Comparison of ENCODE assay signal across 28 cellular contexts in the genomic region with DNA sequence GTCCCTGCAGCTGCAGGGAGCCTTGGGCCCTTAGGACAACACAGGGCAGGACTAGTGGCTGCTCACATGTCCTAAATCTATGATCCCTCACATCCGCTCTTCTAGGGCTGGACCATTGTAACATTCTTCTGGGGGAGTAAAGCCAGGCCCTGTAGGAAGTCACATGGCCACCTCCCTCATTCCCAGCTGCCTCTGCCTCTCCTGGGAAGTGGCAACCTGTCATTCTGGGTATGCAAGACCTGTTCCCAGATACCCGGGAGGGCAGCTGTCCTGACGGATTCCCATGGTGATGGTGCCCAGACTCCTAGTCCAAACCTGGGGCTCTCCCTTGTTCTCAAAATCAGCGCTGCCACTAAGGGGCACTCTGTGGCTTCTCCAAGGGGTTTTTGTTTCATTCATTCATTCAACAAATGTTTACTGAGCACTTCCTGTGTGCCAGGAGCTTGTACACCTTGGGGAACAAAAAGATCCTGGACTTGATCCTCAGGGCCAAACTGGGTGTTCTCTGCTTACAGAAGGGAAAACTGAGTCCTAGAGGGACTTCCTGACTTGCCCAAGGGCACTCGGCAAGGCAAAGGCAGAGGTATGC.
DNase-seq lines count a peak whose midpoint lies in the region; ATAC-seq, FAIRE-seq and TF ChIP-seq lines count a peak whose summit lies in the region.
"Had no signal": no experiment of that assay in that cellular context is flagged by ENCODE, and none has a peak within 500 bp of the region (broad histone marks: within the 10 kb centered on the region; RNA-seq: fewer than 3 reads in every experiment).

No MANE protein-coding gene starts in this region.

- H3K27ac Mint-ChIP-seq in activated T-cell treated with anti-CD3 and anti-CD28 coated beads, Interleukin-2, amount 50 U/mL, for 72 hours, result no peak overlapping the region
- H3K27ac Mint-ChIP-seq: activated CD4-positive, alpha-beta T cell treated with anti-CD3 and anti-CD28 coated beads, Interleukin-2, amount 10 ng/mL, durations not matched to agents 24 days and 14 days; memory B cell had no signal

- H3K36me3 ChIP-seq in K562 (ENCODE audit: control insufficient read depth, insufficient read depth, low read length), result no peaks in the 10 kb centered on the region
- H3K36me3 ChIP-seq in mesendoderm (ENCODE audit: control insufficient read depth, insufficient read depth, low read length), result no peaks in the 10 kb centered on the region
- H3K36me3 ChIP-seq in spleen, result peaks cover 0 to 4% (median 0%) of the 10 kb centered on the region in 6 donors
- H3K36me3 ChIP-seq: adrenal gland, brain microvascular endothelial cell, colonic mucosa, esophagus squamous epithelium, transverse colon had no signal

- no peak for TF ChIP-seq RAD21 in K562 (CRISPR knock-in tag; conservative IDR thresholded peaks at IDR 0.05 in 1 of 2, IDR thresholded peaks at IDR 0.05 in 1 of 2)

- H4K5ac ChIP-seq in mesendoderm (ENCODE audit: low read length), result no peak overlapping the region

- no peak overlapping the region for H4K8ac ChIP-seq in mesendoderm (ENCODE audit: low read depth, low read length)

- H3K56ac ChIP-seq in mesendoderm (ENCODE audit: low read length), result no peak overlapping the region

- no peaks in the 10 kb centered on the region for H3K9me3 Mint-ChIP-seq in activated T-cell treated with anti-CD3 and anti-CD28 coated beads, Interleukin-2, amount 50 U/mL, for 72 hours
- H3K9me3 Mint-ChIP-seq: activated CD4-positive, alpha-beta T cell treated with anti-CD3 and anti-CD28 coated beads, Interleukin-2, amount 10 ng/mL, durations not matched to agents 24 days and 14 days; activated T-cell treated with anti-CD3 and anti-CD28 coated beads, Interleukin-2, amount 50 U/mL, for 4 hours; memory B cell had no signal

- H2BK120ac ChIP-seq in mesendoderm (ENCODE audit: low read depth, low read length), result no peak overlapping the region

- intact Hi-C loops in K562 (cut with micrococcal nuclease), result no loop called here
- intact Hi-C loops in spleen (cut with DNase I; ENCODE audit: low total_unique reads), result no loop called here

- DNase-seq in DMS 273 (lab: John Stamatoyannopoulos, UW; ENCODE audit: unreplicated experiment) (peak; percentile 28), DMS 273 treated with DMSO at 0.1 percent for 48 hours (lab: John Stamatoyannopoulos, UW) (no peak), K562 (ENCODE audit: extremely low read depth in 1 of 4, low spot score in 3 of 4) (no peak), mesendoderm (peak; percentile 35), spleen (peak; percentile 47), Ammon's horn (ENCODE audit: low spot score) (no peak), CD1c-positive myeloid dendritic cell (ENCODE audit: extremely low spot score) (no peak)
- no peak for DNase-seq in activated T-cell treated with anti-CD3 and anti-CD28 coated beads, Interleukin-2, amount 50 U/mL, for 72 hours
- DNase-seq: activated CD4-positive, alpha-beta T cell treated with anti-CD3 and anti-CD28 coated beads, Interleukin-2, amount 10 ng/mL, durations not matched to agents 24 days and 14 days; activated naive CD4-positive, alpha-beta T cell treated with Interleukin-2 at 50 U/mL for 16 hours; activated T-cell treated with anti-CD3 and anti-CD28 coated beads, Interleukin-2, amount 50 U/mL, for 4 hours; adrenal gland; brain microvascular endothelial cell; colonic mucosa; DMS79; esophagus squamous epithelium; gastrocnemius medialis; GOT3; NCI-H1930; NCI-H526 treated with DMSO at 0.1 percent for 48 hours; stimulated activated CD8-positive, alpha-beta memory T cell treated with anti-CD3 and anti-CD28 coated beads, Interleukin-4, amount 100 ng/mL, for 48 hours; transverse colon had no signal

- no peaks in the 10 kb centered on the region for H3K4me1 Mint-ChIP-seq in activated T-cell treated with anti-CD3 and anti-CD28 coated beads, Interleukin-2, amount 50 U/mL, for 72 hours (ENCODE audit: low read depth)
- H3K4me1 Mint-ChIP-seq: activated CD4-positive, alpha-beta T cell treated with anti-CD3 and anti-CD28 coated beads, Interleukin-2, amount 10 ng/mL, durations not matched to agents 24 days and 14 days had no signal

- peak overlapping the region; percentile 61 for H2AFZ ChIP-seq in K562 (ENCODE audit: low read depth, low read length)

- H2BK15ac ChIP-seq in mesendoderm (replicated peaks; ENCODE audit: low read depth), result no peak overlapping the region

- FAIRE-seq in K562 (lab: Jason Lieb, UNC), result no peak
- FAIRE-seq: keratinocyte had no signal

- H3K79me2 ChIP-seq in K562 (ENCODE audit: control insufficient read depth, insufficient read depth, low read length) (no peaks in the 10 kb centered on the region), mesendoderm (ENCODE audit: control insufficient read depth, insufficient read depth, low read length) (no peaks in the 10 kb centered on the region)

- H3K4me1 ChIP-seq in K562 (replicated peaks in 1 of 2; ENCODE audit: control insufficient read depth in 2 of 2, insufficient read depth in 2 of 2, low read length in 2 of 2), result peaks cover 10 to 23% of the 10 kb centered on the region in 2 experiments
- no peaks in the 10 kb centered on the region for H3K4me1 ChIP-seq in mesendoderm (ENCODE audit: control insufficient read depth, low read depth, low read length)
- H3K4me1 ChIP-seq in spleen, result peaks cover 0 to 5% (median 0%) of the 10 kb centered on the region in 6 donors
- H3K4me1 ChIP-seq: adrenal gland, colonic mucosa, transverse colon had no signal

- H2BK5ac ChIP-seq in mesendoderm (ENCODE audit: low read length), result no peak overlapping the region

- peak; percentile 26; the same call in 2 of the 3 replicates for ATAC-seq in K562
- ATAC-seq in activated T-cell treated with anti-CD3 and anti-CD28 coated beads, Interleukin-2, amount 50 U/mL, for 72 hours (replicated peaks in 1 of 2), result no peak
- ATAC-seq: activated T-cell treated with anti-CD3 and anti-CD28 coated beads, Interleukin-2, amount 50 U/mL, for 4 hours; gastrocnemius medialis; naive thymus-derived CD8-positive, alpha-beta T cell; sciatic nerve had no signal

- H3K9ac ChIP-seq in K562 (ENCODE audit: insufficient read depth in 1 of 2, low read depth in 2 of 2, low read length in 2 of 2) (no peak overlapping the region), mesendoderm (ENCODE audit: low read length) (no peak overlapping the region)

- POLR2A ChIA-PET in K562 (lab: Yijun Ruan, JAX), result interaction anchor here (0.6 to 1.1 kb wide), 4 partner anchors 10 to 20 kb away, joined by 3 to 6 read pairs (median 3); no protein-coding TSS in a partner anchor

- CTCF ChIA-PET in K562 (lab: Yijun Ruan, JAX; ENCODE audit: low intra/inter-chr PET ratio), result no interaction called here

- TF ChIP-seq CTCF in K562 (IDR thresholded peaks at IDR 0.05 in 2 of 3, conservative IDR thresholded peaks at IDR 0.05 in 1 of 3; ENCODE audit: insufficient read depth in 2 of 3, low read depth in 1 of 3, low read length in 3 of 3) (no peak), spleen (IDR thresholded peaks at IDR 0.05 in 8 of 11, conservative IDR thresholded peaks at IDR 0.05 in 3 of 11) (no peak)

- no peaks in the 10 kb centered on the region for H4K20me1 ChIP-seq in K562 (replicated peaks; ENCODE audit: control insufficient read depth, insufficient read depth, low read length)

- H3K4me2 ChIP-seq in K562 (ENCODE audit: insufficient read depth, low read length) (no peak overlapping the region), mesendoderm (ENCODE audit: low read length) (no peak overlapping the region)

- TF ChIP-seq POLR2A in K562 (conservative IDR thresholded peaks at IDR 0.05), result no peak
- TF ChIP-seq POLR2A in spleen (IDR thresholded peaks at IDR 0.05), result no peak

- H3K27ac ChIP-seq in K562 (ENCODE audit: extremely low read depth, low read depth, low read length), result no peak overlapping the region
- no peak overlapping the region for H3K27ac ChIP-seq in mesendoderm (ENCODE audit: low read depth, low read length)
- no peak overlapping the region for H3K27ac ChIP-seq in spleen
- H3K27ac ChIP-seq: 22Rv1, adrenal gland, brain microvascular endothelial cell, colonic mucosa, gastrocnemius medialis, VCaP had no signal

- H3K36me3 Mint-ChIP-seq in activated T-cell treated with anti-CD3 and anti-CD28 coated beads, Interleukin-2, amount 50 U/mL, for 72 hours (ENCODE audit: insufficient read depth in 2 of 2), result no peaks in the 10 kb centered on the region
- H3K36me3 Mint-ChIP-seq: memory B cell had no signal

- TF ChIP-seq EP300 in K562 (IDR thresholded peaks at IDR 0.05; ENCODE audit: low read length), result no peak

- H3K23ac ChIP-seq in mesendoderm (ENCODE audit: low read length), result no peak overlapping the region

- H3K4ac ChIP-seq in mesendoderm (ENCODE audit: low read depth, low read length), result no peak overlapping the region

- no peaks in the 10 kb centered on the region for H3K9me1 ChIP-seq in K562 (ENCODE audit: control insufficient read depth, insufficient read depth, low read length)

- no peak overlapping the region for H3K4me3 Mint-ChIP-seq in activated T-cell treated with anti-CD3 and anti-CD28 coated beads, Interleukin-2, amount 50 U/mL, for 72 hours
- H3K4me3 Mint-ChIP-seq: activated CD4-positive, alpha-beta T cell treated with anti-CD3 and anti-CD28 coated beads, Interleukin-2, amount 10 ng/mL, durations not matched to agents 24 days and 14 days; activated T-cell treated with anti-CD3 and anti-CD28 coated beads, Interleukin-2, amount 50 U/mL, for 4 hours; memory B cell; naive thymus-derived CD8-positive, alpha-beta T cell had no signal

- H3K4me3 ChIP-seq in K562 (no peak overlapping the region), mesendoderm (ENCODE audit: low read length) (no peak overlapping the region), spleen (peak overlapping the region in 1 of 8 donors; percentile 18)
- H3K4me3 ChIP-seq: adrenal gland, colonic mucosa, esophagus squamous epithelium, gastrocnemius medialis, transverse colon had no signal

- no peak overlapping the region for H3K18ac ChIP-seq in mesendoderm (ENCODE audit: low read length)

- 24% methylated on average over 5 of the region's 5 CpGs for WGBS in K562 (ENCODE audit: insufficient coverage, low coverage, missing lambda C conversion rate)
- no CpG with 5 or more reads among the region's 5 CpGs for WGBS in mesendoderm (ENCODE audit: extremely low coverage, insufficient coverage, low lambda C conversion rate)
- 76 to 89% (median 79%) methylated on average over 4 to 5 of the region's 5 CpGs for WGBS in spleen, 5 donors

- in situ Hi-C loops in K562 (cut with MboI), result no loop called here

- no peak overlapping the region for H2AK5ac ChIP-seq in mesendoderm (ENCODE audit: low read length)

- H3K27me3 Mint-ChIP-seq in activated T-cell treated with anti-CD3 and anti-CD28 coated beads, Interleukin-2, amount 50 U/mL, for 72 hours (ENCODE audit: low read depth), result peaks cover 11% of the 10 kb centered on the region

- BruUV-seq in K562 (replicated peaks; lab: Mats Ljungman, UMichigan), result no TSS peak

- H3K27me3 ChIP-seq in K562 (ENCODE audit: control insufficient read depth in 2 of 2, insufficient read depth in 2 of 2, low read length in 2 of 2) (peaks cover 0 to 37% of the 10 kb centered on the region in 2 experiments; a peak in 2 of 5 replicates), mesendoderm (ENCODE audit: insufficient read depth, low read length, poor library complexity) (no peaks in the 10 kb centered on the region), spleen (replicated peaks in 1 of 7) (no peaks in the 10 kb centered on the region)
- H3K27me3 ChIP-seq: adrenal gland, colonic mucosa, esophagus squamous epithelium, gastrocnemius medialis, transverse colon had no signal

- no peaks in the 10 kb centered on the region for H3K9me3 ChIP-seq in K562 (replicated peaks; ENCODE audit: control insufficient read depth, insufficient read depth, low read depth, low read length)
- peaks cover 0 to under 1% (median 0%) of the 10 kb centered on the region in 8 donors for H3K9me3 ChIP-seq in spleen
- H3K9me3 ChIP-seq: adrenal gland, colonic mucosa, esophagus squamous epithelium, gastrocnemius medialis, transverse colon had no signal

- H3K79me1 ChIP-seq in mesendoderm (ENCODE audit: low read length), result no peaks in the 10 kb centered on the region

Comparison
In these comparisons a context has a peak if more than half of its experiments do, and no peak if none do; other contexts are left out.
1. DNase-seq: peak in DMS 273 (single experiment), mesendoderm (single experiment) and spleen (single experiment); none in DMS 273 treated with DMSO at 0.1 percent for 48 hours (single experiment), K562 (0 of 4), activated T-cell treated with anti-CD3 and anti-CD28 coated beads, Interleukin-2, amount 50 U/mL, for 72 hours (0 of 2), Ammon's horn (single experiment) and CD1c-positive myeloid dendritic cell (single experiment).